25 cellular contexts compared by ENCODE assay signal in genomic region chr12:9043766-9044165, GRCh38. TPM values are rescaled to one million over a fixed set of nuclear protein-coding genes. Genes with fewer than 3 reads are reported as not detected.
DNase-seq lines count a peak whose midpoint lies in the region; ATAC-seq and TF ChIP-seq lines count a peak whose summit lies in the region.
"Had no signal": no experiment of that assay in that cellular context is flagged by ENCODE, and none has a peak within 500 bp of the region (broad histone marks: within the 10 kb centered on the region; RNA-seq: fewer than 3 reads in every experiment).

No MANE protein-coding gene starts in this region.

- H3K4me3 Mint-ChIP-seq in T-cell (no peak overlapping the region), progenitor cell of endocrine pancreas (ENCODE audit: low read depth) (no peak overlapping the region)
- no peak overlapping the region for H3K4me3 Mint-ChIP-seq in effector memory CD8-positive, alpha-beta T cell
- H3K4me3 Mint-ChIP-seq: CD8-positive, alpha-beta T cell had no signal

- in situ Hi-C loops in G401 (cut with HindIII; ENCODE audit: low sequenced_read_pairs): no loop called here

- TF ChIP-seq CTCF in progenitor cell of endocrine pancreas (IDR thresholded peaks at IDR 0.05; ENCODE audit: unreplicated experiment): no peak

- ATAC-seq in T-cell (replicated peaks in 1 of 4): no peak
- ATAC-seq in effector memory CD8-positive, alpha-beta T cell (replicated peaks): no peak
- ATAC-seq: A549; CD8-positive, alpha-beta T cell; K562; Right ventricle myocardium inferior had no signal

- H3K4me1 Mint-ChIP-seq in T-cell (peaks cover 21 to 69% (median 58%) of the 10 kb centered on the region in 3 donors), progenitor cell of endocrine pancreas (ENCODE audit: low read depth) (peaks cover 5% of the 10 kb centered on the region)
- peaks cover 25 to 51% of the 10 kb centered on the region in 2 donors for H3K4me1 Mint-ChIP-seq in effector memory CD8-positive, alpha-beta T cell (ENCODE audit: low read depth in 2 of 2)

- H3K27ac Mint-ChIP-seq in T-cell (peak overlapping the region; percentile 2 to 31), progenitor cell of endocrine pancreas (no peak overlapping the region)
- H3K27ac Mint-ChIP-seq in effector memory CD8-positive, alpha-beta T cell: peak overlapping the region; percentile 46 to 56
- H3K27ac Mint-ChIP-seq: CD8-positive, alpha-beta T cell had no signal

- peak; percentile 24 for DNase-seq in D341Med (ENCODE audit: low spot score)
- DNase-seq in G401 (ENCODE audit: low spot score): peak; percentile 89
- DNase-seq in T-cell: no peak
- DNase-seq in effector memory CD8-positive, alpha-beta T cell: no peak
- DNase-seq in NAMALWA (ENCODE audit: low spot score): no peak
- no peak for DNase-seq in progenitor cell of endocrine pancreas (ENCODE audit: low spot score, unreplicated experiment)
- no peak for DNase-seq in NCI-H2029 treated with DMSO at 0.1 percent for 48 hours (lab: John Stamatoyannopoulos, UW)
- DNase-seq: AML-193; Caco-2; CD8-positive, alpha-beta T cell; DMS153; DND-41; Kasumi-1; NCI-H1105; NCI-H1436 treated with DMSO at 0.1 percent for 48 hours; NCI-H187 treated with DMSO at 0.1 percent for 48 hours; NCI-H2107; NCI-H446 treated with DMSO at 0.1 percent for 48 hours; PC-9; T-helper 1 cell had no signal

- no peaks in the 10 kb centered on the region for H3K27me3 Mint-ChIP-seq in T-cell
- no peaks in the 10 kb centered on the region for H3K27me3 Mint-ChIP-seq in effector memory CD8-positive, alpha-beta T cell
- peaks cover 2% of the 10 kb centered on the region for H3K27me3 Mint-ChIP-seq in progenitor cell of endocrine pancreas

- H3K36me3 Mint-ChIP-seq in T-cell (peaks cover 21% of the 10 kb centered on the region), progenitor cell of endocrine pancreas (ENCODE audit: insufficient read depth) (no peaks in the 10 kb centered on the region)
- H3K36me3 Mint-ChIP-seq in effector memory CD8-positive, alpha-beta T cell (ENCODE audit: insufficient read depth): peaks cover 30% of the 10 kb centered on the region

- peaks cover 2 to 6% (median 6%) of the 10 kb centered on the region in 3 donors for H3K9me3 Mint-ChIP-seq in T-cell
- no peaks in the 10 kb centered on the region for H3K9me3 Mint-ChIP-seq in effector memory CD8-positive, alpha-beta T cell
- H3K9me3 Mint-ChIP-seq in progenitor cell of endocrine pancreas (ENCODE audit: low read depth): no peaks in the 10 kb centered on the region

- POLR2A ChIA-PET in T-cell (lab: Charles Lee): no interaction called here

- CTCF ChIA-PET in T-cell (lab: Charles Lee): interaction anchor here (0.5 to 1.1 kb wide), 4 partner anchors 92 to 260 kb away, joined by 3 to 5 read pairs (median 4); partner anchors contain the start of gene M6PR (in 1 of the 2)

RNA-seq across cellular contexts. Expression of gene KLRG1, which starts 54.4 kb away (rescaled TPM):
- total RNA-seq in G401 (2014; rRNA removed; shearing (Covaris generic)): 4.5 and 8.2 TPM in 2 replicates
- total RNA-seq in T-cell (10 to 100 TPM; 11.9 to 80.4 (median 28.0) TPM), progenitor cell of endocrine pancreas (7.4 and 8.0 TPM in 2 replicates)
- total RNA-seq: HT-29, M059J had no signal

Comparison
In these comparisons a context has a peak if more than half of its experiments do, and no peak if none do; other contexts are left out.
1. DNase-seq: peak in D341Med (single experiment) and G401 (single experiment); none in T-cell (0 of 34), effector memory CD8-positive, alpha-beta T cell (0 of 3), NAMALWA (single experiment), progenitor cell of endocrine pancreas (single experiment) and NCI-H2029 treated with DMSO at 0.1 percent for 48 hours (single experiment).